In the genomic region with DNA sequence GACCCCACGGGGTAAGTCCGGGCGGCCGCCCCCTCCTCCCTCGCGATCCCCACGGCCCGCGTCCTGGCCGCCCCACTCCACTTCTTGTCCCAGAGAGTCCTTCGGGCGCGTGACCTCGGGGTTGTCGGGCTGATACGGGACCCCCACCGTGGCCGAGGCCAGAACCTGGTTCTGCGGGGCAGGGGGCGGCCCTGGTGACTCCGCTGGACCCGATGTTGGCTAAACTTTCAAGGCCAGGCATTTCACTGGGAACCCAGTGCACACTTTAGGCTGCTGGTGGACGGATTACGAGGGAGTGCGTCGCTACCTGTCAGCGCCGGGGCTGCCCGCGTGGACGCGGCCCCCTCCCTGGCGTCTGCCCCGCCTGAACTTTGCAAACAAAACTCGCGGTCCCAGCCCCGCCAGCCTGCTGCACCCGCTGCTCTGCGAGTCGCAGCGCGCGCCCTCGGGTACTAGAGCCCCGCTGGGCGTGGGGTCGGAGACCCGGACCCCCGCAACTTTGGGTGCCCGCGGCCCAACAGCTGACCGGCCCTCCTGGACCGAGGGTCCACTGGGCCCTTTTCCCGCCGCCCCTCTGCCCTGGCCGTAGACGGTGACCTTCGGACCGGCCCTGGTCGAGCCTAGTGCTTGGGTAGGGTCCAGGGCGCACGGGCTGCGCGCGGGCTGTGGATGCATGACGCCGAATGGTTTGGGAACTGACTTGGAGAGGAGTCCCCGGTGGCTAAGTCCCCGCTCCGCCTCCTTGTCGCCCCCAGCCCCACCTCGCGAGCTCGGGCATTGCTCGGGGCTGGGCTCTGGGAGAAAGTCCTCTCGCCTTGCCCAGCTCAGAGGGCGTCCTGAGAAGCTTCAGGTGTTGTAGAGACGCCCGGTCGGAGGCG, we compare ENCODE assay signal across 9 cellular contexts. TPM values are rescaled to one million over a fixed set of nuclear protein-coding genes. Genes with fewer than 3 reads are reported as not detected.
A peak's percentile ranks its signal among the peaks of the same experiment; 100 is the strongest.
DNase-seq lines count a peak whose midpoint lies in the region; ATAC-seq and TF ChIP-seq lines count a peak whose summit lies in the region.
"Had no signal": no experiment of that assay in that cellular context is flagged by ENCODE, and none has a peak within 500 bp of the region (broad histone marks: within the 10 kb centered on the region; RNA-seq: fewer than 3 reads in every experiment).

No MANE protein-coding gene starts in this region.

- H3K27me3 ChIP-seq in OCI-LY3 (ENCODE audit: low read depth, low read length) (peaks cover 17% of the 10 kb centered on the region), brain microvascular endothelial cell (replicated peaks) (no peaks in the 10 kb centered on the region)

- intact Hi-C loops in Right ventricle myocardium inferior (cut with DNase I), result loop anchor here (5.0 kb wide), 1 partner anchor 57 kb away; no protein-coding TSS in a partner anchor
- intact Hi-C loops in cardiac septum (cut with DNase I), result loop anchor here (2.0 kb wide), 1 partner anchor 53 kb away; no protein-coding TSS in a partner anchor

- peak overlapping the region; percentile 78 for H3K9ac ChIP-seq in OCI-LY3 (ENCODE audit: low read length)

- no peaks in the 10 kb centered on the region for H3K79me2 ChIP-seq in OCI-LY3 (ENCODE audit: low read length)

- DNase-seq in Right ventricle myocardium inferior (ENCODE audit: missing footprints) (no peak), cardiac septum (ENCODE audit: low spot score) (no peak), brain microvascular endothelial cell (no peak), kidney tubule cell (ENCODE audit: low spot score) (peak; percentile 40), OCI-M2 (lab: John Stamatoyannopoulos, UW; ENCODE audit: unreplicated experiment) (no peak), D341Med (ENCODE audit: low spot score) (no peak)
- DNase-seq in stimulated activated CD4-positive, alpha-beta T cell treated with anti-CD3 and anti-CD28 coated beads, Interleukin-4, amount 100 ng/mL, for 24 hours, result peak; percentile 23

- no peak overlapping the region for H3K27ac ChIP-seq in OCI-LY3 (ENCODE audit: low read length)
- peak overlapping the region; percentile 62 for H3K27ac ChIP-seq in brain microvascular endothelial cell
- H3K27ac ChIP-seq: C4-2B had no signal

- TF ChIP-seq CTCF in OCI-LY3 (IDR thresholded peaks at IDR 0.05; ENCODE audit: low read depth, low read length), result no peak
- TF ChIP-seq CTCF in brain microvascular endothelial cell (IDR thresholded peaks at IDR 0.05; ENCODE audit: low read depth, low read length, missing control alignments), result no peak

- peaks cover 32% of the 10 kb centered on the region for H3K4me1 ChIP-seq in OCI-LY3 (ENCODE audit: low read length)

- H3K36me3 ChIP-seq in OCI-LY3 (replicated peaks; ENCODE audit: low read depth, low read length) (no peaks in the 10 kb centered on the region), brain microvascular endothelial cell (replicated peaks) (no peaks in the 10 kb centered on the region)

- peak; percentile 51 for ATAC-seq in Right ventricle myocardium inferior

- in situ Hi-C loops in brain microvascular endothelial cell (cut with HindIII; ENCODE audit: low pct_ligation_motif_present, low sequenced_read_pairs), result no loop called here

- no peaks in the 10 kb centered on the region for H3K9me3 ChIP-seq in OCI-LY3 (ENCODE audit: insufficient read depth, low read length)

- peak overlapping the region; percentile 78 for H2AFZ ChIP-seq in OCI-LY3 (ENCODE audit: low read depth, low read length)

- peak overlapping the region; percentile 85 for H3K4me2 ChIP-seq in OCI-LY3 (ENCODE audit: low read length)

- H3K4me3 ChIP-seq in OCI-LY3 (ENCODE audit: low read length) (peak overlapping the region; percentile 84), brain microvascular endothelial cell (ENCODE audit: low read depth, low read length) (peak overlapping the region; percentile 74)

- no peaks in the 10 kb centered on the region for H4K20me1 ChIP-seq in OCI-LY3 (ENCODE audit: insufficient read depth, low read length)

RNA-seq across cellular contexts. Expression of gene RIN3, which starts 0.6 kb away (rescaled TPM):
- total RNA-seq in Right ventricle myocardium inferior (13.0 TPM), cardiac septum (12.1 TPM)

Comparison
In these comparisons a context has a peak if more than half of its experiments do, and no peak if none do; other contexts are left out.
1. DNase-seq: peak in kidney tubule cell (single experiment) and stimulated activated CD4-positive, alpha-beta T cell treated with anti-CD3 and anti-CD28 coated beads, Interleukin-4, amount 100 ng/mL, for 24 hours (single experiment); none in Right ventricle myocardium inferior (single experiment), cardiac septum (single experiment), brain microvascular endothelial cell (single experiment), OCI-M2 (single experiment) and D341Med (single experiment).